Comparison of ENCODE assay signal across 12 cellular contexts in the genomic region with DNA sequence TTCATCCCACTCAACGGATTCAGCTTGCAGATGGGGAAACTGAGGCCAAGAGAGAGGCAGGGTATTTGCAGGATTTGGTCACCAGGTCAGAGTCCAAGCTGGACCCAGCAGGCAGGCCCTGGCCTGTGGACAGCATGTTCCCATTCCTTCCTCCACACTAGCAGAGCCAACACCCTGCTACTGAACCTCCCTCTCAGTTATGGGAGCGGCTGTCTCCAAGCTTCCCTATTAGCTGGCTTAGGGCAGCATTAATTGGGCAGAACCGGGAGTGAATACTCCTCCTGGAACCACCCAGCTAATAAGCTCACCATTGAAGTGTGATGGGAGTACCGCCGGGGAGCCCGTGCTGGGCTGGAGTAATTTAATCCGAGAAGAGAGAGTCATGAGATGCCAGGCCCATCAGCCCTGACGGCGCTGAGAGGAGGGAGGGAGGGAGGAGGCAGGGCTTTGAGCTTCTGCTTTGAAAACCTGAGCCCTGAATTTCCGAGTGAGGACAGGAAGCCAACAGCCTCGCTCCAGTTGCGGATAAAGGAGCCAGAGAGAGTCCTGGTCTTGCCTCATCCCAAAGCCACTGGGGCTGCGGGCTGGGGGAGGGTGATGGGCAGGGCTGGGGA. TPM values are rescaled to one million over a fixed set of nuclear protein-coding genes. Genes with fewer than 3 reads are reported as not detected.
DNase-seq lines count a peak whose midpoint lies in the region; ATAC-seq lines count a peak whose summit lies in the region.
"Had no signal": no experiment of that assay in that cellular context is flagged by ENCODE, and none has a peak within 500 bp of the region (broad histone marks: within the 10 kb centered on the region; RNA-seq: fewer than 3 reads in every experiment).

No MANE protein-coding gene starts in this region.

- no peak overlapping the region for H3K27ac ChIP-seq in iPS DF 6.9 (ENCODE audit: low read length)
- peak overlapping the region; percentile 75 for H3K27ac ChIP-seq in skeletal muscle tissue (ENCODE audit: low read depth, low read length)
- H3K27ac ChIP-seq: adrenal gland had no signal

- H3K4me1 ChIP-seq in iPS DF 6.9 (ENCODE audit: control insufficient read depth, insufficient read depth, low read length) (0 out of 2 replicates have a peak, but pooled peaks cover 1% of the 10 kb centered on the region), skeletal muscle tissue (ENCODE audit: control insufficient read depth in 3 of 3, insufficient read depth in 3 of 3, low read length in 3 of 3) (peaks cover 6 to 15% (median 14%) of the 10 kb centered on the region in 3 donors)
- H3K4me1 ChIP-seq: adrenal gland had no signal

- peak; percentile 66 for DNase-seq in NCI-H128 (lab: John Stamatoyannopoulos, UW; ENCODE audit: unreplicated experiment)
- DNase-seq in RPMI7951 (ENCODE audit: low read depth), result peak; percentile 24
- peak; percentile 9 for DNase-seq in iPS DF 6.9 (ENCODE audit: low read depth, low spot score)
- DNase-seq in COLO668 (lab: John Stamatoyannopoulos, UW; ENCODE audit: unreplicated experiment), result no peak
- DNase-seq: activated B cell treated with CpG ODN at 0.5 μM for 24 hours; adrenal gland; CD4-positive, alpha-beta memory T cell had no signal

- H3K27me3 ChIP-seq in iPS DF 6.9 (ENCODE audit: control insufficient read depth, insufficient read depth, low read length) (no peaks in the 10 kb centered on the region), skeletal muscle tissue (ENCODE audit: control insufficient read depth in 3 of 3, insufficient read depth in 3 of 3, low read length in 3 of 3) (peaks cover 0 to 22% (median 13%) of the 10 kb centered on the region in 3 donors)

- no CpG with 5 or more reads among the region's 13 CpGs for WGBS in iPS DF 6.9 (ENCODE audit: insufficient coverage, insufficient read length)

- H3K9me3 ChIP-seq in iPS DF 6.9 (ENCODE audit: control insufficient read depth, insufficient read depth, low read length), result no peaks in the 10 kb centered on the region
- H3K9me3 ChIP-seq in skeletal muscle tissue (ENCODE audit: control insufficient read depth in 3 of 3, low read length in 3 of 3), result peaks cover 3 to 9% (median 8%) of the 10 kb centered on the region in 3 donors

- H3K36me3 ChIP-seq in iPS DF 6.9 (ENCODE audit: control insufficient read depth, insufficient read depth, low read length) (no peaks in the 10 kb centered on the region), skeletal muscle tissue (ENCODE audit: control insufficient read depth in 3 of 3, insufficient read depth in 3 of 3, low read length in 3 of 3) (no peaks in the 10 kb centered on the region)
- H3K36me3 ChIP-seq: adrenal gland had no signal

- peak overlapping the region in 1 of 3 donors; percentile 64 for H3K9ac ChIP-seq in skeletal muscle tissue (ENCODE audit: low read depth in 1 of 3, low read length in 3 of 3)

- no peak overlapping the region for H3K4me3 ChIP-seq in iPS DF 6.9 (ENCODE audit: low read length)
- peak overlapping the region in 1 of 3 donors; percentile 22 for H3K4me3 ChIP-seq in skeletal muscle tissue (ENCODE audit: low read length in 3 of 3)
- H3K4me3 ChIP-seq: adrenal gland had no signal

- ATAC-seq in GM18873 (IDR thresholded peaks at IDR 0.05; ENCODE audit: low FRiP score, unreplicated experiment) (no peak), GM18511 (IDR thresholded peaks at IDR 0.05; ENCODE audit: unreplicated experiment) (no peak)
- ATAC-seq: HCT116, Panc1 had no signal

RNA-seq across cellular contexts. Expression of a gene that starts 31.9 kb away (rescaled TPM):
- total RNA-seq in RPMI7951 (2014; rRNA removed; shearing (Covaris generic)), result 0.39 and 0.48 TPM in 2 replicates
- total RNA-seq in skeletal muscle tissue, result 1.6 TPM
- total RNA-seq: activated B cell treated with CpG ODN at 0.5 μM for 24 hours had no signal
